In genomic region chr10:19263262-19263661, GRCh38 we compare ENCODE assay signal across 8 cellular contexts.
"Had no signal": no experiment of that assay in that cellular context is flagged by ENCODE, and none has a peak within 500 bp of the region (broad histone marks: within the 10 kb centered on the region; RNA-seq: fewer than 3 reads in every experiment).

No MANE protein-coding gene starts in this region.

- FAIRE-seq: G401.6, GM12878, GM12891, GM12892, GM18507, GM19239 had no signal

- ATAC-seq: GM12878 had no signal

- H3K4me3 ChIP-seq: GM12878 had no signal

- DNase-seq: GDM1, GF-D8 had no signal
